ENCODE assay signal across 8 cellular contexts in genomic region chr10:43361532-43362190, GRCh38. TPM values are rescaled to one million over a fixed set of nuclear protein-coding genes. Genes with fewer than 3 reads are reported as not detected.
DNase-seq lines count a peak whose midpoint lies in the region; ATAC-seq lines count a peak whose summit lies in the region.

No MANE protein-coding gene starts in this region.

- no peaks in the 10 kb centered on the region for H3K27me3 ChIP-seq in BLaER1 treated with 17β-estradiol and CSF1 and Interleukin-3, amounts not matched to agents 10 nM and 100 nM
- no peaks in the 10 kb centered on the region for H3K27me3 ChIP-seq in Karpas-422 (ENCODE audit: low read length)
- H3K27me3 ChIP-seq in ectodermal cell (ENCODE audit: control insufficient read depth, insufficient read depth, low read length, poor library complexity, severe bottlenecking): no peaks in the 10 kb centered on the region
- H3K27me3 ChIP-seq in neuronal stem cell (ENCODE audit: control insufficient read depth in 3 of 3, insufficient read depth in 3 of 3, low read depth in 1 of 3, low read length in 3 of 3): no peaks in the 10 kb centered on the region
- no peaks in the 10 kb centered on the region for H3K27me3 ChIP-seq in aorta (ENCODE audit: control insufficient read depth in 1 of 2, insufficient read depth in 2 of 2, low read length in 1 of 2)

- no peak overlapping the region for H3K4ac ChIP-seq in neuronal stem cell (ENCODE audit: low read length)

- peak overlapping the region; percentile 20 for H4K8ac ChIP-seq in neuronal stem cell (ENCODE audit: low read depth, low read length)

- H3K36me3 ChIP-seq in BLaER1 treated with 17β-estradiol and CSF1 and Interleukin-3, amounts not matched to agents 10 nM and 100 nM: no peaks in the 10 kb centered on the region
- H3K36me3 ChIP-seq in Karpas-422 (ENCODE audit: insufficient read depth, low read length) (no peaks in the 10 kb centered on the region), ectodermal cell (ENCODE audit: control insufficient read depth, insufficient read depth, low read length) (no peaks in the 10 kb centered on the region), neuronal stem cell (replicated peaks in 1 of 2; ENCODE audit: control insufficient read depth in 2 of 2, insufficient read depth in 2 of 2, low read length in 2 of 2) (no peaks in the 10 kb centered on the region), aorta (ENCODE audit: control insufficient read depth in 1 of 2, insufficient read depth in 2 of 2, low read length in 1 of 2) (no peaks in the 10 kb centered on the region)

- H3K18ac ChIP-seq in neuronal stem cell (ENCODE audit: low read length): peak overlapping the region; percentile 92

- no peak overlapping the region for H2BK15ac ChIP-seq in neuronal stem cell (ENCODE audit: low read length)

- H4K20me1 ChIP-seq in BLaER1 treated with 17β-estradiol and CSF1 and Interleukin-3, amounts not matched to agents 10 nM and 100 nM: no peaks in the 10 kb centered on the region
- H4K20me1 ChIP-seq in Karpas-422 (ENCODE audit: insufficient read depth, low read depth, low read length): no peaks in the 10 kb centered on the region

- no peak overlapping the region for H2BK120ac ChIP-seq in neuronal stem cell (ENCODE audit: low read depth, low read length)

- H3K14ac ChIP-seq in neuronal stem cell (ENCODE audit: low read length): no peak overlapping the region

- ATAC-seq in GM18519 (IDR thresholded peaks at IDR 0.05; ENCODE audit: low FRiP score, unreplicated experiment): no peak
- no peak for ATAC-seq in aorta (ENCODE audit: low FRiP score)

- H3K23ac ChIP-seq in neuronal stem cell (ENCODE audit: low read depth, low read length, poor library complexity): no peak overlapping the region

- H2AFZ ChIP-seq in Karpas-422 (ENCODE audit: low read length): peak overlapping the region; percentile 63; the same call in 1 of the 2 replicates
- peak overlapping the region; percentile 45 for H2AFZ ChIP-seq in neuronal stem cell (ENCODE audit: low read length)

- H2BK12ac ChIP-seq in neuronal stem cell (ENCODE audit: low read length): no peak overlapping the region

- no peak for DNase-seq in Karpas-422
- DNase-seq in neuronal stem cell (ENCODE audit: low spot score): no peak
- DNase-seq in NCI-H82 treated with DMSO at 0.1 percent for 48 hours (lab: John Stamatoyannopoulos, UW; ENCODE audit: unreplicated experiment): no peak
- DNase-seq in aorta: no peak
- no peak for DNase-seq in stimulated activated naive CD4-positive, alpha-beta T cell treated with Interleukin-2 at 50 U/mL for 16 hours (lab: John Stamatoyannopoulos, UW)

- no peak overlapping the region for H2AK5ac ChIP-seq in neuronal stem cell (ENCODE audit: low read depth, low read length)

- 47 to 49% methylated on average over 21 of the region's 21 CpGs for WGBS in ectodermal cell, 2 experiments
- no CpG with 5 or more reads among the region's 21 CpGs for WGBS in neuronal stem cell (ENCODE audit: extremely low coverage in 2 of 2, insufficient read length in 2 of 2, insufficient replicate concordance in 1 of 2), 2 donors
- WGBS in aorta, 2 donors: 23 to 27% methylated on average over 21 of the region's 21 CpGs

- H3K4me3 ChIP-seq in BLaER1 treated with 17β-estradiol and CSF1 and Interleukin-3, amounts not matched to agents 10 nM and 100 nM: peak overlapping the region; percentile 49 to 71 (median 61)
- H3K4me3 ChIP-seq in Karpas-422 (ENCODE audit: low read length) (peak overlapping the region; percentile 69), ectodermal cell (ENCODE audit: insufficient read depth, low read depth, low read length) (peak overlapping the region; percentile 56), neuronal stem cell (ENCODE audit: low read length in 2 of 2) (peak overlapping the region in 1 of 2 donors; percentile 86), aorta (ENCODE audit: low read length in 2 of 2) (peak overlapping the region in 1 of 2 donors; percentile 5)

- no peaks in the 10 kb centered on the region for H3K79me1 ChIP-seq in neuronal stem cell (ENCODE audit: low read depth, low read length)

- intact Hi-C loops in aorta (cut with DNase I): no loop called here

- H2BK5ac ChIP-seq in neuronal stem cell (ENCODE audit: low read length): no peak overlapping the region

- peak overlapping the region; percentile 63 to 79 (median 72) for H3K4me2 ChIP-seq in BLaER1 treated with 17β-estradiol and CSF1 and Interleukin-3, amounts not matched to agents 10 nM and 100 nM
- peak overlapping the region; percentile 74 for H3K4me2 ChIP-seq in Karpas-422 (ENCODE audit: low read depth, low read length, poor library complexity, severe bottlenecking)
- H3K4me2 ChIP-seq in neuronal stem cell (ENCODE audit: insufficient read depth, low read length, poor library complexity, severe bottlenecking): peak overlapping the region; percentile 73

- H3K27ac ChIP-seq in BLaER1 treated with 17β-estradiol and CSF1 and Interleukin-3, amounts not matched to agents 10 nM and 100 nM: peak overlapping the region in 9 of 11 experiments; percentile 29 to 80 (median 77); a peak in 15 of 22 replicates
- H3K27ac ChIP-seq in Karpas-422 (ENCODE audit: low read length): no peak overlapping the region
- no peak overlapping the region for H3K27ac ChIP-seq in ectodermal cell (ENCODE audit: insufficient read depth, low read depth, low read length, poor library complexity, severe bottlenecking)
- no peak overlapping the region for H3K27ac ChIP-seq in neuronal stem cell (replicated peaks; ENCODE audit: low read length)
- no peak overlapping the region for H3K27ac ChIP-seq in aorta (ENCODE audit: low read depth in 1 of 2, low read length in 2 of 2)

- peaks cover 0 to 29% (median 17%) of the 10 kb centered on the region in 10 experiments; a peak in 13 of 20 replicates for H3K4me1 ChIP-seq in BLaER1 treated with 17β-estradiol and CSF1 and Interleukin-3, amounts not matched to agents 10 nM and 100 nM
- H3K4me1 ChIP-seq in Karpas-422 (ENCODE audit: low read length): peaks cover 10% of the 10 kb centered on the region
- no peaks in the 10 kb centered on the region for H3K4me1 ChIP-seq in ectodermal cell (ENCODE audit: control insufficient read depth, insufficient read depth, low read length)
- peaks cover 0 to 8% of the 10 kb centered on the region in 2 donors for H3K4me1 ChIP-seq in neuronal stem cell (ENCODE audit: control insufficient read depth in 2 of 2, insufficient read depth in 1 of 2, low read depth in 1 of 2, low read length in 2 of 2)
- no peaks in the 10 kb centered on the region for H3K4me1 ChIP-seq in aorta (ENCODE audit: control insufficient read depth in 1 of 2, insufficient read depth in 2 of 2, low read length in 2 of 2)

- H4K91ac ChIP-seq in neuronal stem cell (ENCODE audit: low read depth, low read length, poor library complexity): no peak overlapping the region

- no peaks in the 10 kb centered on the region for H3K9me2 ChIP-seq in Karpas-422 (replicated peaks; ENCODE audit: insufficient read depth, low read length)

- H3K9ac ChIP-seq in BLaER1 treated with 17β-estradiol and CSF1 and Interleukin-3, amounts not matched to agents 10 nM and 100 nM: peak overlapping the region in 10 of 11 experiments; percentile 56 to 78 (median 76); a peak in 16 of 22 replicates
- H3K9ac ChIP-seq in Karpas-422 (ENCODE audit: low read length) (peak overlapping the region; percentile 61), neuronal stem cell (ENCODE audit: low read depth, low read length, poor library complexity) (peak overlapping the region; percentile 73)

- H3K79me2 ChIP-seq in Karpas-422 (ENCODE audit: low read length): no peaks in the 10 kb centered on the region

- H3K9me3 ChIP-seq in BLaER1 treated with 17β-estradiol and CSF1 and Interleukin-3, amounts not matched to agents 10 nM and 100 nM (replicated peaks in 1 of 11): peaks cover 0 to 13% (median 11%) of the 10 kb centered on the region in 11 experiments; a peak in 10 of 22 replicates
- no peaks in the 10 kb centered on the region for H3K9me3 ChIP-seq in Karpas-422 (ENCODE audit: low read length)
- no peaks in the 10 kb centered on the region for H3K9me3 ChIP-seq in ectodermal cell (ENCODE audit: control insufficient read depth, low read length)
- peaks cover 0 to 5% of the 10 kb centered on the region in 2 donors for H3K9me3 ChIP-seq in neuronal stem cell (replicated peaks in 1 of 2; ENCODE audit: control insufficient read depth in 2 of 2, insufficient read depth in 1 of 2, low read depth in 1 of 2, low read length in 2 of 2)
- H3K9me3 ChIP-seq in aorta (ENCODE audit: control insufficient read depth, low read length): no peaks in the 10 kb centered on the region

RNA-seq across cellular contexts. Expression of gene FXYD4, which starts 9.8 kb away (rescaled TPM):
- total RNA-seq in Karpas-422 (2014; rRNA removed; shearing (Covaris generic); ENCODE audit: low replicate concordance): not detected in 2 replicates
- not detected for polyA plus RNA-seq in ectodermal cell (2013, experiment 1 of 4)
- not detected for polyA plus RNA-seq in ectodermal cell (2013, experiment 2 of 4)
- not detected for polyA plus RNA-seq in ectodermal cell (2013, experiment 3 of 4)
- polyA plus RNA-seq in ectodermal cell (2013, experiment 4 of 4): not detected
- polyA plus RNA-seq in neuronal stem cell (2013, experiment 1 of 2): not detected
- polyA plus RNA-seq in neuronal stem cell (2013, experiment 2 of 2): not detected
- total RNA-seq in aorta: not detected
- not detected for polyA plus RNA-seq in aorta

RNA-seq across cellular contexts. Expression of gene HNRNPF, which starts 47.3 kb away (rescaled TPM):
- 160 and 269 TPM in 2 replicates for total RNA-seq in Karpas-422 (2014; rRNA removed; shearing (Covaris generic); ENCODE audit: low replicate concordance)
- 259 TPM for polyA plus RNA-seq in ectodermal cell (2013, experiment 1 of 4)
- polyA plus RNA-seq in ectodermal cell (2013, experiment 2 of 4): 257 TPM
- 185 TPM for polyA plus RNA-seq in ectodermal cell (2013, experiment 3 of 4)
- 205 TPM for polyA plus RNA-seq in ectodermal cell (2013, experiment 4 of 4)
- 114 TPM for polyA plus RNA-seq in neuronal stem cell (2013, experiment 1 of 2)
- 114 TPM for polyA plus RNA-seq in neuronal stem cell (2013, experiment 2 of 2)
- total RNA-seq in aorta: 100 to 1,000 TPM; 103 to 114 TPM
- polyA plus RNA-seq in aorta: 10 to 100 TPM; 54.3 to 63.2 TPM

Comparison
In these comparisons a context has a peak if more than half of its experiments do, and no peak if none do; other contexts are left out.
1. H3K27ac ChIP-seq: peak in BLaER1 treated with 17β-estradiol and CSF1 and Interleukin-3, amounts not matched to agents 10 nM and 100 nM (9 of 11); none in Karpas-422 (single experiment), ectodermal cell (single experiment), neuronal stem cell (single experiment) and aorta (0 of 2).
2. Peak in every context shown above with its lines, with median percentiles within 50 percentile points of each other: H3K4me2 ChIP-seq and H3K9ac ChIP-seq.